In genomic region chr10:109773818-109774440, GRCh38 we compare ENCODE assay signal across 8 cellular contexts.
A peak's percentile ranks its signal among the peaks of the same experiment; 100 is the strongest.
DNase-seq lines count a peak whose midpoint lies in the region; ATAC-seq and TF ChIP-seq lines count a peak whose summit lies in the region.

No MANE protein-coding gene starts in this region.

- no peak overlapping the region for H3K4me3 ChIP-seq in hepatocyte
- H3K4me3 ChIP-seq in stomach, result no peak overlapping the region

- peak; percentile 66 for ATAC-seq in HG02885 (IDR thresholded peaks at IDR 0.05; ENCODE audit: poor library complexity, unreplicated experiment)

- in situ Hi-C loops in SK-MEL-5 (cut with HindIII; ENCODE audit: low pct_unique_long_range_greater_than_20kb, low sequenced_read_pairs), result no loop called here

- no peak overlapping the region for H3K27ac ChIP-seq in hepatocyte
- H3K27ac ChIP-seq in stomach, result no peak overlapping the region

- no peaks in the 10 kb centered on the region for H4K20me1 ChIP-seq in hepatocyte (ENCODE audit: insufficient read depth, poor library complexity, severe bottlenecking)

- whole genome bisulfite sequencing in hepatocyte (ENCODE audit: low lambda C conversion rate, missing lambda C conversion rate), result 22% methylated on average over 3 of the region's 3 CpGs
- WGBS in stomach, 5 donors, result 25 to 36% (median 27%) methylated on average over 3 of the region's 3 CpGs

- DNase-seq in EL (peak; percentile 35), SK-MEL-5 (ENCODE audit: low read depth, low spot score) (peak; percentile 48), hepatocyte (ENCODE audit: low spot score) (peak; percentile 57), C1 segment of cervical spinal cord (lab: John Stamatoyannopoulos, UW) (no peak), NCI-H774 (lab: John Stamatoyannopoulos, UW) (no peak), stomach (no peak)
- no peak for DNase-seq in activated CD4-positive, CD25-positive, alpha-beta regulatory T cell treated with anti-CD3 and anti-CD28 coated beads, Interleukin-2, amount 50 U/mL, for 72 hours

- no peak for TF ChIP-seq EP300 in stomach (IDR thresholded peaks at IDR 0.05)

- H3K36me3 ChIP-seq in hepatocyte (replicated peaks; ENCODE audit: insufficient read depth, low read depth) (no peaks in the 10 kb centered on the region), stomach (no peaks in the 10 kb centered on the region)

- no peaks in the 10 kb centered on the region for H3K9me3 ChIP-seq in hepatocyte (ENCODE audit: low read depth)
- H3K9me3 ChIP-seq in stomach, result no peaks in the 10 kb centered on the region

- no peak overlapping the region for H2AFZ ChIP-seq in hepatocyte

- TF ChIP-seq CTCF in hepatocyte (IDR thresholded peaks at IDR 0.05; ENCODE audit: poor library complexity) (peak; percentile 71), stomach (IDR thresholded peaks at IDR 0.05) (peak in 2 of 7 experiments; percentile 10 to 26)

- intact Hi-C loops in stomach (cut with DNase I; ENCODE audit: low total_unique reads), result no loop called here

- H3K9me2 ChIP-seq in hepatocyte (replicated peaks; ENCODE audit: insufficient read depth), result no peaks in the 10 kb centered on the region

- H3K4me2 ChIP-seq in hepatocyte, result no peak overlapping the region

- H3K27me3 ChIP-seq in hepatocyte (no peaks in the 10 kb centered on the region), stomach (no peaks in the 10 kb centered on the region)

- H3K79me2 ChIP-seq in hepatocyte, result no peaks in the 10 kb centered on the region

- no peak for TF ChIP-seq POLR2A in stomach (IDR thresholded peaks at IDR 0.05)

- peaks cover 4% of the 10 kb centered on the region for H3K4me1 ChIP-seq in hepatocyte (ENCODE audit: insufficient read depth)
- H3K4me1 ChIP-seq in stomach, result no peaks in the 10 kb centered on the region

Comparison
In these comparisons a context has a peak if more than half of its experiments do, and no peak if none do; other contexts are left out.
1. DNase-seq: peak in EL (single experiment), SK-MEL-5 (single experiment) and hepatocyte (single experiment); none in C1 segment of cervical spinal cord (0 of 14), activated CD4-positive, CD25-positive, alpha-beta regulatory T cell treated with anti-CD3 and anti-CD28 coated beads, Interleukin-2, amount 50 U/mL, for 72 hours (single experiment), NCI-H774 (single experiment) and stomach (single experiment).